9 cellular contexts compared by ENCODE assay signal in the genomic region with DNA sequence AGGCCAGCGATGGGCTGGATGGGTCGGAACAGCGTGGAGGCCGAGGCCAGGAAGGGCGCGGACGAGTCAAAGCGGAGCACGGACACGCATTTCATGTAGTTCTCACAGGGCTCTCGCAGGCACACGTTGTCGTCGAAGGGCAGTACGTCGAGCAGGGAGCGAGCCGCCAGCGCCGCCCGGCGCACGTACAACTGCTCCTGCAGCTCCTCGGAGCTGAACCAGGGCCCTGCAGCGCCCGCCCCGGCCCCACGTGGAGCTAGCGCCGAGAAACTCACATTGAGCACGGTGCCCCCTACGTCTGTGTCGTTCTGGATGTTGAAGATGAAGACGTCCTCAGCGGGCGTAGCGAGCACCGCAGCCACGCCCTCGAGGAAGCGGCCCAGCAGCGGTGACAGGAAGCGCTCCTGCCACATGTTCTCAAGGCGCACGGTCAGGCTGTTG. TPM values are rescaled to one million over a fixed set of nuclear protein-coding genes. Genes with fewer than 3 reads are reported as not detected.
DNase-seq lines count a peak whose midpoint lies in the region; ATAC-seq and TF ChIP-seq lines count a peak whose summit lies in the region.
"Had no signal": no experiment of that assay in that cellular context is flagged by ENCODE, and none has a peak within 500 bp of the region (broad histone marks: within the 10 kb centered on the region; RNA-seq: fewer than 3 reads in every experiment).

No MANE protein-coding gene starts in this region.

- H3K4me3 ChIP-seq in mesendoderm (ENCODE audit: low read length) (no peak overlapping the region), thoracic aorta (peak overlapping the region; percentile 72)

- no peak overlapping the region for H3K4ac ChIP-seq in mesendoderm (ENCODE audit: low read depth, low read length)

- H4K8ac ChIP-seq in mesendoderm (ENCODE audit: low read depth, low read length): no peak overlapping the region

- DNase-seq in activated CD4-positive, CD25-positive, alpha-beta regulatory T cell treated with anti-CD3 and anti-CD28 coated beads, Interleukin-2, amount 50 U/mL, for 72 hours: peak; percentile 52
- DNase-seq in activated naive CD4-positive, alpha-beta T cell treated with anti-CD3 and anti-CD28 coated beads, Interleukin-2, amount 50 U/mL, for 16 hours: peak; percentile 40
- DNase-seq in mesendoderm: no peak
- no peak for DNase-seq in thoracic aorta (ENCODE audit: low spot score)
- DNase-seq in MV-4-11 (lab: John Stamatoyannopoulos, UW): no peak
- DNase-seq in iPS-NIHi7 (ENCODE audit: extremely low spot score): no peak
- DNase-seq: 8988T had no signal

- no peak overlapping the region for H4K5ac ChIP-seq in mesendoderm (ENCODE audit: low read length)

- peak overlapping the region; percentile 85 for H3K56ac ChIP-seq in mesendoderm (ENCODE audit: low read length)

- WGBS in mesendoderm (ENCODE audit: extremely low coverage, insufficient coverage, low lambda C conversion rate): no CpG with 5 or more reads among the region's 45 CpGs

- no peak for ATAC-seq in activated CD4-positive, CD25-positive, alpha-beta regulatory T cell treated with anti-CD3 and anti-CD28 coated beads, Interleukin-2, amount 50 U/mL, for 24 hours
- ATAC-seq in thoracic aorta (ENCODE audit: insufficient number of reproducible peaks, low FRiP score, low read depth) (no peak), HG02588 (IDR thresholded peaks at IDR 0.05; ENCODE audit: unreplicated experiment) (no peak)

- no peaks in the 10 kb centered on the region for H3K27me3 ChIP-seq in mesendoderm (ENCODE audit: insufficient read depth, low read length, poor library complexity)
- H3K27me3 ChIP-seq in thoracic aorta (replicated peaks; ENCODE audit: insufficient read depth): no peaks in the 10 kb centered on the region

- no peak overlapping the region for H2BK5ac ChIP-seq in mesendoderm (ENCODE audit: low read length)

- no peaks in the 10 kb centered on the region for H3K79me1 ChIP-seq in mesendoderm (ENCODE audit: low read length)

- no peak overlapping the region for H3K23ac ChIP-seq in mesendoderm (ENCODE audit: low read length)

- H3K79me2 ChIP-seq in mesendoderm (ENCODE audit: control insufficient read depth, insufficient read depth, low read length): no peaks in the 10 kb centered on the region

- H3K27ac ChIP-seq in mesendoderm (ENCODE audit: low read depth, low read length) (no peak overlapping the region), thoracic aorta (peak overlapping the region in 1 of 2 donors; percentile 66)

- no peak overlapping the region for H2BK15ac ChIP-seq in mesendoderm (replicated peaks; ENCODE audit: low read depth)

- H3K36me3 ChIP-seq in mesendoderm (ENCODE audit: control insufficient read depth, insufficient read depth, low read length) (no peaks in the 10 kb centered on the region), thoracic aorta (no peaks in the 10 kb centered on the region)

- H3K4me2 ChIP-seq in mesendoderm (ENCODE audit: low read length): no peak overlapping the region

- H3K4me1 ChIP-seq in mesendoderm (ENCODE audit: control insufficient read depth, low read depth, low read length) (peaks cover 6% of the 10 kb centered on the region), thoracic aorta (ENCODE audit: control insufficient read depth in 1 of 2, low read depth in 2 of 2) (peaks cover 9 to 20% of the 10 kb centered on the region in 2 donors)

- peak overlapping the region; percentile 72 for H3K9ac ChIP-seq in mesendoderm (ENCODE audit: low read length)

- H3K9me3 ChIP-seq in thoracic aorta: no peaks in the 10 kb centered on the region

- H2BK120ac ChIP-seq in mesendoderm (ENCODE audit: low read depth, low read length): no peak overlapping the region

- H3K18ac ChIP-seq in mesendoderm (ENCODE audit: low read length): no peak overlapping the region

- H2AK5ac ChIP-seq in mesendoderm (ENCODE audit: low read length): peak overlapping the region; percentile 65

- no peak for TF ChIP-seq CTCF in thoracic aorta (IDR thresholded peaks at IDR 0.05)

RNA-seq across cellular contexts. Expression of a gene that starts 5.8 kb away (rescaled TPM):
- 3.4 TPM for polyA plus RNA-seq in mesendoderm (2013, experiment 1 of 2)
- polyA plus RNA-seq in mesendoderm (2013, experiment 2 of 2): 3.5 TPM
- total RNA-seq in thoracic aorta: 1 to 10 TPM; 1.3 to 3.0 TPM

RNA-seq across cellular contexts. Expression of a gene that starts 21.6 kb away (rescaled TPM):
- polyA plus RNA-seq in mesendoderm (2013, experiment 1 of 2): 17.6 TPM
- 18.6 TPM for polyA plus RNA-seq in mesendoderm (2013, experiment 2 of 2)
- total RNA-seq in thoracic aorta: 100 to 1,000 TPM in 1 of 2 donors, 10 to 100 TPM in 1; 93.9 to 102 TPM

RNA-seq across cellular contexts. Expression of a gene that starts 28.9 kb away (rescaled TPM):
- 18.1 TPM for polyA plus RNA-seq in mesendoderm (2013, experiment 1 of 2)
- polyA plus RNA-seq in mesendoderm (2013, experiment 2 of 2): 18.7 TPM
- 100 to 1,000 TPM in 1 of 2 donors, 10 to 100 TPM in 1; 59.6 to 101 TPM for total RNA-seq in thoracic aorta

RNA-seq across cellular contexts. Expression of a gene that starts 35.3 kb away (rescaled TPM):
- polyA plus RNA-seq in mesendoderm (2013, experiment 1 of 2): 0.08 TPM
- polyA plus RNA-seq in mesendoderm (2013, experiment 2 of 2): 0.21 TPM
- total RNA-seq in thoracic aorta: 1 to 10 TPM in 1 of 2 donors, not detected in 1; 8.0 TPM

RNA-seq across cellular contexts. Expression of a gene that starts 47.4 kb away (rescaled TPM):
- polyA plus RNA-seq in mesendoderm (2013, experiment 1 of 2): 146 TPM
- polyA plus RNA-seq in mesendoderm (2013, experiment 2 of 2): 152 TPM
- total RNA-seq in thoracic aorta: 100 to 1,000 TPM; 226 to 234 TPM

Comparison
In these comparisons a context has a peak if more than half of its experiments do, and no peak if none do; other contexts are left out.
1. DNase-seq: peak in activated CD4-positive, CD25-positive, alpha-beta regulatory T cell treated with anti-CD3 and anti-CD28 coated beads, Interleukin-2, amount 50 U/mL, for 72 hours (single experiment) and activated naive CD4-positive, alpha-beta T cell treated with anti-CD3 and anti-CD28 coated beads, Interleukin-2, amount 50 U/mL, for 16 hours (single experiment); none in mesendoderm (single experiment), thoracic aorta (single experiment), MV-4-11 (single experiment) and iPS-NIHi7 (single experiment).